Comparison of ENCODE assay signal across 8 cellular contexts in genomic region chr17:51427259-51428255, GRCh38.
DNase-seq lines count a peak whose midpoint lies in the region; ATAC-seq and TF ChIP-seq lines count a peak whose summit lies in the region.

No MANE protein-coding gene starts in this region.

- DNase-seq in activated CD4-positive, alpha-beta T cell treated with anti-CD3 and anti-CD28 coated beads for 4 hours: peak; percentile 70 to 80
- no peak for DNase-seq in foreskin keratinocyte
- DNase-seq in NCI-H1048 (lab: John Stamatoyannopoulos, UW): no peak
- DNase-seq in Peyer's patch: no peak
- no peak for DNase-seq in H7

- H3K27ac ChIP-seq in foreskin keratinocyte: no peak overlapping the region
- H3K27ac ChIP-seq in Peyer's patch: no peak overlapping the region

- H3K4me1 ChIP-seq in foreskin keratinocyte (no peaks in the 10 kb centered on the region), Peyer's patch (no peaks in the 10 kb centered on the region)

- no peak for TF ChIP-seq CTCF in foreskin keratinocyte (conservative IDR thresholded peaks at IDR 0.05)
- no peak for TF ChIP-seq CTCF in Peyer's patch (IDR thresholded peaks at IDR 0.05)

- ATAC-seq in GM18868 (IDR thresholded peaks at IDR 0.05; ENCODE audit: unreplicated experiment) (peak; percentile 84), HG03196 (IDR thresholded peaks at IDR 0.05; ENCODE audit: unreplicated experiment) (peak; percentile 82), foreskin keratinocyte (peak; percentile 61), esophagus mucosa (no peak)

- H3K9me3 ChIP-seq in Peyer's patch: no peaks in the 10 kb centered on the region

- H3K36me3 ChIP-seq in Peyer's patch: no peaks in the 10 kb centered on the region
- no peaks in the 10 kb centered on the region for H3K36me3 ChIP-seq in H7 (replicated peaks; ENCODE audit: control insufficient read depth, insufficient read depth, low read length)

- H3K4me3 ChIP-seq in Peyer's patch: no peak overlapping the region
- no peak overlapping the region for H3K4me3 ChIP-seq in H7 (ENCODE audit: insufficient read depth, low read depth, low read length)

- H3K27me3 ChIP-seq in foreskin keratinocyte (no peaks in the 10 kb centered on the region), Peyer's patch (no peaks in the 10 kb centered on the region), H7 (ENCODE audit: control insufficient read depth, insufficient read depth, low read length) (no peaks in the 10 kb centered on the region)

- TF ChIP-seq POLR2A in Peyer's patch (IDR thresholded peaks at IDR 0.05): no peak

Comparison
In these comparisons a context has a peak if more than half of its experiments do, and no peak if none do; other contexts are left out.
1. DNase-seq: peak in activated CD4-positive, alpha-beta T cell treated with anti-CD3 and anti-CD28 coated beads for 4 hours (2 of 2); none in foreskin keratinocyte (0 of 2), NCI-H1048 (single experiment), Peyer's patch (0 of 3) and H7 (single experiment).